In the genomic region with DNA sequence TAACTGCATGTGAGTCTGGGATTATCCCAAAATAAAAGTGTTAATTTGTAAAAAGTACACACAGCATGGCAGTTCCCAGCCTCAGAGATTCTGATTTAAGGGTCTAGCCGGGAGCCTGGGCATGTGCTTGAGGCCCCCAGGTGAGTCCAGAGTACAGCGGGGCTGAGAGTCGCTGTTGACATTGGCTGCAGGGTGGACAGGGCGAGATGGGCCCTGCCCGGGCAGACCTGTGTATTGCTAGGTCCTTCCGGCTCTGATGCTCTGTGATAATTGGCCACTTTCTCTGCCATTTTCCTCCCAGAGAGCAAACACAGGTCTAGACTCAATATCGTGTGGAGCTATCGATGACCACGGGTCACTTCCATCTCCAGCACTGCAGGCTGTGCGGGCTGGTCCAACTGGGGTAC, we compare ENCODE assay signal across 22 cellular contexts.
DNase-seq lines count a peak whose midpoint lies in the region; ATAC-seq, FAIRE-seq and TF ChIP-seq lines count a peak whose summit lies in the region.
"Had no signal": no experiment of that assay in that cellular context is flagged by ENCODE, and none has a peak within 500 bp of the region (broad histone marks: within the 10 kb centered on the region; RNA-seq: fewer than 3 reads in every experiment).

No MANE protein-coding gene starts in this region.

- peaks cover 12% of the 10 kb centered on the region for H3K36me3 Mint-ChIP-seq in activated T-helper 17 cell treated with anti-CD3 and anti-CD28 coated beads, Interleukin-2, amount 50 U/mL, for 72 hours (ENCODE audit: low read depth)

- ATAC-seq in Right ventricle myocardium inferior: peak; percentile 3
- peak; percentile 39 to 52 (median 45) for ATAC-seq in pancreas
- ATAC-seq in aorta (ENCODE audit: low FRiP score): peak; percentile 17
- no peak for ATAC-seq in activated T-helper 17 cell treated with anti-CD3 and anti-CD28 coated beads, Interleukin-2, amount 50 U/mL, for 72 hours (replicated peaks)
- ATAC-seq: GM12878 had no signal

- no peak for TF ChIP-seq CTCF in esophagus squamous epithelium (IDR thresholded peaks at IDR 0.05)
- TF ChIP-seq CTCF in pancreas (IDR thresholded peaks at IDR 0.05): no peak

- no peaks in the 10 kb centered on the region for H3K27me3 Mint-ChIP-seq in activated T-helper 17 cell treated with anti-CD3 and anti-CD28 coated beads, Interleukin-2, amount 50 U/mL, for 72 hours
- H3K27me3 Mint-ChIP-seq: naive thymus-derived CD4-positive, alpha-beta T cell had no signal

- intact Hi-C loops in Right ventricle myocardium inferior (cut with DNase I) (no loop called here), cardiac septum (cut with DNase I) (no loop called here), esophagus squamous epithelium (cut with DNase I) (no loop called here), pancreas (cut with DNase I) (loop anchor here in 1 of 3 donors (10.0 kb wide), 1 partner anchor 375 kb away; no protein-coding TSS in a partner anchor), aorta (cut with DNase I) (loop anchor here in 1 of 2 donors (10.0 kb wide), 1 partner anchor 55 kb away; no protein-coding TSS in a partner anchor)

- H3K4me3 ChIP-seq in esophagus squamous epithelium (no peak overlapping the region), pancreas (no peak overlapping the region), aorta (ENCODE audit: low read length in 2 of 2) (no peak overlapping the region)
- H3K4me3 ChIP-seq: GM12878, Peyer's patch had no signal

- H3K9me3 ChIP-seq in esophagus squamous epithelium (no peaks in the 10 kb centered on the region), pancreas (no peaks in the 10 kb centered on the region), aorta (ENCODE audit: control insufficient read depth, low read length) (no peaks in the 10 kb centered on the region)
- H3K9me3 ChIP-seq: Peyer's patch had no signal

- H3K4me3 Mint-ChIP-seq in activated T-helper 17 cell treated with anti-CD3 and anti-CD28 coated beads, Interleukin-2, amount 50 U/mL, for 72 hours: no peak overlapping the region
- H3K4me3 Mint-ChIP-seq: activated naive CD4-positive, alpha-beta T cell treated with anti-CD3 and anti-CD28 coated beads for 36 hours; naive thymus-derived CD4-positive, alpha-beta T cell; T-helper 1 cell treated with Interleukin-12 subunit alpha and Interleukin-12 subunit beta and Interleukin-4 antibody, amounts not matched to agents 30 μg/mL and 1 μg/mL, for 36 hours had no signal

- no peaks in the 10 kb centered on the region for H3K27me3 ChIP-seq in esophagus squamous epithelium
- H3K27me3 ChIP-seq in pancreas: no peaks in the 10 kb centered on the region
- no peaks in the 10 kb centered on the region for H3K27me3 ChIP-seq in aorta (ENCODE audit: control insufficient read depth in 1 of 2, insufficient read depth in 2 of 2, low read length in 1 of 2)
- H3K27me3 ChIP-seq: Peyer's patch had no signal

- H3K27ac Mint-ChIP-seq in activated T-helper 17 cell treated with anti-CD3 and anti-CD28 coated beads, Interleukin-2, amount 50 U/mL, for 72 hours: no peak overlapping the region
- H3K27ac Mint-ChIP-seq: activated naive CD4-positive, alpha-beta T cell treated with anti-CD3 and anti-CD28 coated beads for 36 hours; T-helper 1 cell treated with Interleukin-12 subunit alpha and Interleukin-12 subunit beta and Interleukin-4 antibody, amounts not matched to agents 30 μg/mL and 1 μg/mL, for 36 hours had no signal

- TF ChIP-seq POLR2A in esophagus squamous epithelium (IDR thresholded peaks at IDR 0.05): no peak

- no peak for FAIRE-seq in pancreas (lab: Jason Lieb, UNC)
- FAIRE-seq: A204.1, GM12878, islet of Langerhans had no signal

- peaks cover 0 to 23% (median 0%) of the 10 kb centered on the region in 3 donors for H3K36me3 ChIP-seq in esophagus squamous epithelium
- no peaks in the 10 kb centered on the region for H3K36me3 ChIP-seq in pancreas
- no peaks in the 10 kb centered on the region for H3K36me3 ChIP-seq in aorta (ENCODE audit: control insufficient read depth in 1 of 2, insufficient read depth in 2 of 2, low read length in 1 of 2)

- no peaks in the 10 kb centered on the region for H3K9me3 Mint-ChIP-seq in activated T-helper 17 cell treated with anti-CD3 and anti-CD28 coated beads, Interleukin-2, amount 50 U/mL, for 72 hours
- H3K9me3 Mint-ChIP-seq: activated naive CD4-positive, alpha-beta T cell treated with anti-CD3 and anti-CD28 coated beads for 36 hours; naive thymus-derived CD4-positive, alpha-beta T cell; T-helper 1 cell treated with Interleukin-12 subunit alpha and Interleukin-12 subunit beta and Interleukin-4 antibody, amounts not matched to agents 30 μg/mL and 1 μg/mL, for 36 hours had no signal

- peaks cover 0 to 61% (median 5%) of the 10 kb centered on the region in 3 donors for H3K4me1 ChIP-seq in esophagus squamous epithelium
- H3K4me1 ChIP-seq in pancreas: peaks cover 6 to 13% (median 9%) of the 10 kb centered on the region in 3 donors
- H3K4me1 ChIP-seq in aorta (ENCODE audit: control insufficient read depth in 1 of 2, insufficient read depth in 2 of 2, low read length in 2 of 2): no peaks in the 10 kb centered on the region

- WGBS in esophagus squamous epithelium, 2 donors: 63 to 81% methylated on average over 8 to 9 of the region's 10 CpGs
- WGBS in pancreas, 2 donors: 26 to 36% methylated on average over 10 of the region's 10 CpGs
- WGBS in aorta, 2 donors: 33 to 40% methylated on average over 10 of the region's 10 CpGs

- peaks cover 5% of the 10 kb centered on the region for H3K4me1 Mint-ChIP-seq in activated T-helper 17 cell treated with anti-CD3 and anti-CD28 coated beads, Interleukin-2, amount 50 U/mL, for 72 hours

- DNase-seq in Right ventricle myocardium inferior (ENCODE audit: missing footprints): no peak
- no peak for DNase-seq in cardiac septum (ENCODE audit: low spot score)
- no peak for DNase-seq in esophagus squamous epithelium (lab: John Stamatoyannopoulos, UW)
- peak in 1 of 6 donors; percentile 19 for DNase-seq in pancreas
- no peak for DNase-seq in aorta
- DNase-seq in NCI-H526 (lab: John Stamatoyannopoulos, UW): no peak
- no peak for DNase-seq in NCI-H2029 (lab: John Stamatoyannopoulos, UW)
- DNase-seq: activated CD4-positive, alpha-beta T cell treated with anti-CD3 and anti-CD28 coated beads for 4 hours; activated naive CD4-positive, alpha-beta T cell treated with anti-CD3 and anti-CD28 coated beads for 36 hours; activated T-cell treated with anti-CD3 and anti-CD28 coated beads, Interleukin-2, amount 50 U/mL, for 48 hours; central memory CD4-positive, alpha-beta T cell; DMS79; Karpas-422; naive thymus-derived CD4-positive, alpha-beta T cell; NCI-H1105; Peyer's patch; stimulated activated CD4-positive, alpha-beta T cell treated with anti-CD3 and anti-CD28 coated beads, Interleukin-1b, Interleukin-23, amount 100 ng/mL, for 48 hours had no signal

- H3K27ac ChIP-seq in esophagus squamous epithelium (peak overlapping the region in 3 of 4 donors; percentile 41 to 69 (median 66)), pancreas (peak overlapping the region; percentile 48 to 68 (median 61)), aorta (ENCODE audit: low read depth in 1 of 2, low read length in 2 of 2) (no peak overlapping the region)

Comparison
In these comparisons a context has a peak if more than half of its experiments do, and no peak if none do; other contexts are left out.
1. H3K27ac ChIP-seq: peak in esophagus squamous epithelium (3 of 4) and pancreas (4 of 4); none in aorta (0 of 2).